In genomic region chr20:45912344-45912682, GRCh38 we compare ENCODE assay signal across 6 cellular contexts. TPM values are rescaled to one million over a fixed set of nuclear protein-coding genes. Genes with fewer than 3 reads are reported as not detected.
DNase-seq lines count a peak whose midpoint lies in the region; ATAC-seq and TF ChIP-seq lines count a peak whose summit lies in the region.

No MANE protein-coding gene starts in this region.

- TF ChIP-seq CTCF in PC-9 (conservative IDR thresholded peaks at IDR 0.05) (no peak), epithelial cell of proximal tubule (conservative IDR thresholded peaks at IDR 0.05; ENCODE audit: low read depth, low read length) (no peak)

- H4K20me1 ChIP-seq in PC-9 (ENCODE audit: insufficient read depth), result no peaks in the 10 kb centered on the region; the same call in 1 of the 2 replicates

- H3K4me2 ChIP-seq in PC-9, result peak overlapping the region; percentile 77

- H3K36me3 ChIP-seq in PC-9 (ENCODE audit: low read depth) (0 out of 2 replicates have a peak, but pooled peaks cover 4% of the 10 kb centered on the region), skeletal muscle tissue (ENCODE audit: control insufficient read depth in 3 of 3, insufficient read depth in 3 of 3, low read length in 3 of 3) (peaks cover 0 to 3% (median 0%) of the 10 kb centered on the region in 3 donors)

- no TSS peak for BruUV-seq in PC-9 (replicated peaks; lab: Mats Ljungman, UMichigan)

- CTCF ChIA-PET in PC-9 (lab: Charles Lee), result no interaction called here

- ATAC-seq in HG02973 (IDR thresholded peaks at IDR 0.05; ENCODE audit: unreplicated experiment) (no peak), GM19023 (IDR thresholded peaks at IDR 0.05; ENCODE audit: unreplicated experiment) (no peak), HG03108 (IDR thresholded peaks at IDR 0.05; ENCODE audit: unreplicated experiment) (no peak)

- no peaks in the 10 kb centered on the region for H3K27me3 ChIP-seq in PC-9 (ENCODE audit: insufficient read depth, low read depth)
- H3K27me3 ChIP-seq in skeletal muscle tissue (ENCODE audit: control insufficient read depth in 3 of 3, insufficient read depth in 3 of 3, low read length in 3 of 3), result peaks cover 0 to 15% (median 4%) of the 10 kb centered on the region in 3 donors

- no peak overlapping the region for H3K27ac ChIP-seq in PC-9
- peak overlapping the region; percentile 75 for H3K27ac ChIP-seq in skeletal muscle tissue (ENCODE audit: low read depth, low read length)

- H3K9me2 ChIP-seq in PC-9 (ENCODE audit: insufficient read depth), result no peaks in the 10 kb centered on the region

- no peaks in the 10 kb centered on the region for H3K9me3 ChIP-seq in PC-9 (ENCODE audit: insufficient read depth, low read depth)
- H3K9me3 ChIP-seq in skeletal muscle tissue (ENCODE audit: control insufficient read depth in 3 of 3, low read length in 3 of 3), result no peaks in the 10 kb centered on the region

- POLR2A ChIA-PET in PC-9 (lab: Charles Lee; ENCODE audit: unreplicated experiment), result interaction anchor here (0.5 kb wide), 1 partner anchor 10 kb away, joined by 4 read pairs; no protein-coding TSS in a partner anchor

- DNase-seq in PC-9, result no peak
- DNase-seq in epithelial cell of proximal tubule (ENCODE audit: low read depth), result no peak

- intact Hi-C loops in PC-9 (cut with micrococcal nuclease; ENCODE audit: unreplicated experiment), result no loop called here

- H2AFZ ChIP-seq in PC-9, result peak overlapping the region; percentile 66

- H3F3A ChIP-seq in PC-9 (ENCODE audit: insufficient read depth, low read depth), result peaks cover 18% of the 10 kb centered on the region

- H3K79me2 ChIP-seq in PC-9 (ENCODE audit: low read depth), result peaks cover 6% of the 10 kb centered on the region

- peak overlapping the region; percentile 14 to 73 (median 40) for H3K9ac ChIP-seq in skeletal muscle tissue (ENCODE audit: low read depth in 1 of 3, low read length in 3 of 3)

- peak overlapping the region; percentile 63 for H3K4me3 ChIP-seq in PC-9
- H3K4me3 ChIP-seq in epithelial cell of proximal tubule (ENCODE audit: low read depth, low read length), result peak overlapping the region; percentile 52
- peak overlapping the region; percentile 70 to 77 (median 73) for H3K4me3 ChIP-seq in skeletal muscle tissue (ENCODE audit: low read length in 3 of 3)

- H3K4me1 ChIP-seq in PC-9 (replicated peaks; ENCODE audit: insufficient read depth) (peaks cover 23% of the 10 kb centered on the region), skeletal muscle tissue (ENCODE audit: control insufficient read depth in 3 of 3, insufficient read depth in 3 of 3, low read length in 3 of 3) (peaks cover 12 to 18% (median 15%) of the 10 kb centered on the region in 3 donors)

RNA-seq across cellular contexts. Expression of gene PLTP, which starts 0.4 kb away (rescaled TPM):
- total RNA-seq in PC-9 (2021), result 113 and 127 TPM in 2 replicates
- 20.9 and 38.5 TPM in 2 replicates for total RNA-seq in epithelial cell of proximal tubule
- 38.1 TPM for total RNA-seq in skeletal muscle tissue

RNA-seq across cellular contexts. Expression of gene CTSA, which starts 21.2 kb away (rescaled TPM):
- total RNA-seq in PC-9 (2021), result 123 and 132 TPM in 2 replicates
- total RNA-seq in epithelial cell of proximal tubule, result 42.7 and 62.5 TPM in 2 replicates
- 23.0 TPM for total RNA-seq in skeletal muscle tissue

RNA-seq across cellular contexts. Expression of gene NEURL2, which starts 21.3 kb away (rescaled TPM):
- 6.5 and 9.2 TPM in 2 replicates for total RNA-seq in PC-9 (2021)
- 3.2 and 6.9 TPM in 2 replicates for total RNA-seq in epithelial cell of proximal tubule
- 13.0 TPM for total RNA-seq in skeletal muscle tissue

RNA-seq across cellular contexts. Expression of gene PCIF1, which starts 22.2 kb away (rescaled TPM):
- total RNA-seq in PC-9 (2021), result 35.3 and 35.6 TPM in 2 replicates
- 17.9 and 18.3 TPM in 2 replicates for total RNA-seq in epithelial cell of proximal tubule
- 7.3 TPM for total RNA-seq in skeletal muscle tissue

RNA-seq across cellular contexts. Expression of gene SPATA25, which starts 24.9 kb away (rescaled TPM):
- total RNA-seq in PC-9 (2021), result 5.2 and 6.3 TPM in 2 replicates
- 0.87 TPM in 1 of 2 replicates, not detected in the other for total RNA-seq in epithelial cell of proximal tubule
- total RNA-seq in skeletal muscle tissue, result 2.6 TPM
